8 cellular contexts compared by ENCODE assay signal in the genomic region with DNA sequence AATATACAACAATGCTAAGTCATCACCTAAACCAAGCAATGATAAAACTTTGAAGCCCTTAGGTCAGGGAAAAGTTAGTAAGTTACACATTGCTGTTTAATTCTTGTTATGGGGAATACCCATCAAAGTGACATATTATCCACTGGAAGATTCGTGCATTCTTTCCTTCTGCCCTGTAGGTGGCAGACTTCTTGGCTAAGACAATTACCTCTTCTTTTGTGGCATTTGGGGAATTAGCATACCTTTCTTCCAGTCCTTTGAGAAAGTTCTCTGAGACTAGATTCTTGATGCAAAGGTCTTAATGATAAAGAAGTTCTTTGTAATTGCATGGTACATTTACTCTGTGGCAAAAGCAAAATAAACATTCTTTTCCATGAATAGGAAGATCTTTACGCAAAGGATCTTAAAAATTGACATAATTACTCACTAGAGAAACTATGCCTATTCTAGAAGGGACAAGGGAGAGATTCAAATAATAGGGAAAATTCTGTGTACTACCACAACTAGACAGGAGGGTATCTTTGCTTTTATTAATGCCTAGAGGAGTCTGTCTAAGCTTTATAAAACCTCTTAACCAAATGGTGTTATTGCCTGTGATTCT.
DNase-seq lines count a peak whose midpoint lies in the region; TF ChIP-seq lines count a peak whose summit lies in the region.

No MANE protein-coding gene starts in this region.

- intact Hi-C loops in ascending aorta (cut with DNase I) = no loop called here

- TF ChIP-seq CTCF in GM13977 (IDR thresholded peaks at IDR 0.05; ENCODE audit: extremely low read depth, insufficient read depth, missing control alignments) (peak; percentile 68), fibroblast of villous mesenchyme (IDR thresholded peaks at IDR 0.05; ENCODE audit: insufficient read depth, low read depth, low read length) (peak; percentile 12), ascending aorta (IDR thresholded peaks at IDR 0.05) (no peak)

- no peak overlapping the region for H3K4me3 Mint-ChIP-seq in activated naive CD4-positive, alpha-beta T cell treated with anti-CD3 and anti-CD28 coated beads, Interleukin-2, amount 10 ng/mL, durations not matched to agents 7 days and 5 days

- CTCF ChIA-PET in activated naive CD4-positive, alpha-beta T cell treated with anti-CD3 and anti-CD28 coated beads, Interleukin-2, amount 10 ng/mL, durations not matched to agents 7 days and 5 days (lab: Charles Lee) = interaction anchor here (0.6 kb wide), 1 partner anchor 1143 kb away, joined by 5 read pairs; no protein-coding TSS in a partner anchor

- H3K4me1 ChIP-seq in ascending aorta = no peaks in the 10 kb centered on the region

- no peaks in the 10 kb centered on the region for H3K36me3 Mint-ChIP-seq in activated naive CD4-positive, alpha-beta T cell treated with anti-CD3 and anti-CD28 coated beads, Interleukin-2, amount 10 ng/mL, durations not matched to agents 7 days and 5 days

- no peaks in the 10 kb centered on the region for H3K27me3 ChIP-seq in ascending aorta

- no peaks in the 10 kb centered on the region for H3K9me3 ChIP-seq in ascending aorta

- H3K4me1 Mint-ChIP-seq in activated naive CD4-positive, alpha-beta T cell treated with anti-CD3 and anti-CD28 coated beads, Interleukin-2, amount 10 ng/mL, durations not matched to agents 7 days and 5 days = no peaks in the 10 kb centered on the region

- no peak overlapping the region for H3K4me3 ChIP-seq in fibroblast of villous mesenchyme (ENCODE audit: low read depth, low read length)
- no peak overlapping the region for H3K4me3 ChIP-seq in ascending aorta

- no peak overlapping the region for H3K27ac Mint-ChIP-seq in activated naive CD4-positive, alpha-beta T cell treated with anti-CD3 and anti-CD28 coated beads, Interleukin-2, amount 10 ng/mL, durations not matched to agents 7 days and 5 days

- in situ Hi-C loops in GM13977 (cut with MboI; ENCODE audit: low pct_unique_long_range_greater_than_20kb, low sequenced_read_pairs, unreplicated experiment) = no loop called here

- DNase-seq in GM13977 (ENCODE audit: low spot score) (peak; percentile 18), H4 (ENCODE audit: low spot score) (peak; percentile 19), NCI-H1694 treated with DMSO at 0.1 percent for 48 hours (lab: John Stamatoyannopoulos, UW) (peak; percentile 2), fibroblast of villous mesenchyme (ENCODE audit: low read depth) (peak; percentile 0), ascending aorta (ENCODE audit: low spot score in 2 of 2) (no peak), islet precursor cell (no peak), SIG-M5 (lab: John Stamatoyannopoulos, UW) (no peak)
- no peak for DNase-seq in activated naive CD4-positive, alpha-beta T cell treated with anti-CD3 and anti-CD28 coated beads, Interleukin-2, amount 10 ng/mL, durations not matched to agents 7 days and 5 days

- no peaks in the 10 kb centered on the region for H3K9me3 Mint-ChIP-seq in activated naive CD4-positive, alpha-beta T cell treated with anti-CD3 and anti-CD28 coated beads, Interleukin-2, amount 10 ng/mL, durations not matched to agents 7 days and 5 days

- no peak overlapping the region for H3K27ac ChIP-seq in ascending aorta

- no peaks in the 10 kb centered on the region for H3K36me3 ChIP-seq in ascending aorta

- no peaks in the 10 kb centered on the region for H3K27me3 Mint-ChIP-seq in activated naive CD4-positive, alpha-beta T cell treated with anti-CD3 and anti-CD28 coated beads, Interleukin-2, amount 10 ng/mL, durations not matched to agents 7 days and 5 days

Comparison
In these comparisons a context has a peak if more than half of its experiments do, and no peak if none do; other contexts are left out.
1. DNase-seq: peak in GM13977 (single experiment), H4 (single experiment), NCI-H1694 treated with DMSO at 0.1 percent for 48 hours (single experiment) and fibroblast of villous mesenchyme (single experiment); none in ascending aorta (0 of 2), islet precursor cell (single experiment), activated naive CD4-positive, alpha-beta T cell treated with anti-CD3 and anti-CD28 coated beads, Interleukin-2, amount 10 ng/mL, durations not matched to agents 7 days and 5 days (single experiment) and SIG-M5 (single experiment).
2. CTCF ChIP-seq: peak in GM13977 (single experiment) and fibroblast of villous mesenchyme (single experiment); none in ascending aorta (0 of 3).